ENCODE assay signal across 29 cellular contexts in genomic region chr7:110775046-110775445, GRCh38.
A peak's percentile ranks its signal among the peaks of the same experiment; 100 is the strongest.
DNase-seq lines count a peak whose midpoint lies in the region; ATAC-seq and TF ChIP-seq lines count a peak whose summit lies in the region.
"Had no signal": no experiment of that assay in that cellular context is flagged by ENCODE, and none has a peak within 500 bp of the region (broad histone marks: within the 10 kb centered on the region; RNA-seq: fewer than 3 reads in every experiment).

No MANE protein-coding gene starts in this region.

- 75% methylated on average over 2 of the region's 2 CpGs for WGBS in smooth muscle cell (ENCODE audit: low lambda C conversion rate)

- no peak for ATAC-seq in HG03442 (IDR thresholded peaks at IDR 0.05; ENCODE audit: unreplicated experiment)
- ATAC-seq: activated CD4-positive, CD25-positive, alpha-beta regulatory T cell treated with anti-CD3 and anti-CD28 coated beads, Interleukin-2, amount 50 U/mL, for 24 hours; activated CD8-positive, alpha-beta memory T cell treated with anti-CD3 and anti-CD28 coated beads, Interleukin-2, amount 10 ng/mL, durations not matched to agents 7 days and 5 days; activated naive CD8-positive, alpha-beta T cell treated with anti-CD3 and anti-CD28 coated beads, Interleukin-2, amount 50 U/mL, for 24 hours; activated T-cell treated with anti-CD3 and anti-CD28 coated beads, Interleukin-2, amount 50 U/mL, for 72 hours; GM23338; left ventricle myocardium superior; T-helper 17 cell had no signal

- H3K4me2 ChIP-seq in smooth muscle cell: peak overlapping the region; percentile 1
- H3K4me2 ChIP-seq: GM23338, neural progenitor cell had no signal

- H3K36me3 ChIP-seq in smooth muscle cell (ENCODE audit: low read depth): no peaks in the 10 kb centered on the region
- H3K36me3 ChIP-seq: breast epithelium, neural progenitor cell, right atrium auricular region, stomach, vagina had no signal

- H3K4me3 ChIP-seq in fibroblast of pulmonary artery (replicated peaks; ENCODE audit: low read depth, low read length): no peak overlapping the region
- no peak overlapping the region for H3K4me3 ChIP-seq in smooth muscle cell
- H3K4me3 ChIP-seq: breast epithelium, GM23338, neural progenitor cell, right atrium auricular region, stomach, vagina had no signal

- H3K4me1 ChIP-seq in smooth muscle cell (ENCODE audit: low read depth): no peaks in the 10 kb centered on the region
- H3K4me1 ChIP-seq: breast epithelium, right atrium auricular region, vagina had no signal

- H3K9me3 ChIP-seq in smooth muscle cell (replicated peaks; ENCODE audit: low read depth): no peaks in the 10 kb centered on the region
- H3K9me3 ChIP-seq: breast epithelium, right atrium auricular region, stomach, vagina had no signal

- H2AFZ ChIP-seq in smooth muscle cell (ENCODE audit: low read depth): no peak overlapping the region
- H2AFZ ChIP-seq: GM23338, neural progenitor cell had no signal

- no peak overlapping the region for H3K9ac ChIP-seq in smooth muscle cell (ENCODE audit: low read depth)
- H3K9ac ChIP-seq: neural progenitor cell had no signal

- H3K27ac ChIP-seq in smooth muscle cell (ENCODE audit: low read depth): no peak overlapping the region
- H3K27ac ChIP-seq: breast epithelium, neural progenitor cell, right atrium auricular region, stomach, vagina had no signal

- H3K79me2 ChIP-seq in smooth muscle cell (ENCODE audit: low read depth): no peaks in the 10 kb centered on the region

- H3F3A ChIP-seq in smooth muscle cell (ENCODE audit: low read depth): no peaks in the 10 kb centered on the region

- TF ChIP-seq CTCF in fibroblast of pulmonary artery (IDR thresholded peaks at IDR 0.05; ENCODE audit: low read length, missing control alignments): no peak
- TF ChIP-seq CTCF in smooth muscle cell (IDR thresholded peaks at IDR 0.05; ENCODE audit: borderline replicate concordance, insufficient read depth, poor library complexity, severe bottlenecking): no peak

- H4K20me1 ChIP-seq in smooth muscle cell (ENCODE audit: low read depth): no peaks in the 10 kb centered on the region

- DNase-seq in HCEC 1CT (peak; percentile 30), amniotic stem cell (lab: John Stamatoyannopoulos, UW) (peak; percentile 11), fibroblast of pulmonary artery (ENCODE audit: low read depth) (peak; percentile 3), smooth muscle cell (lab: John Stamatoyannopoulos, UW; ENCODE audit: unreplicated experiment) (no peak), NCI-H510A (lab: John Stamatoyannopoulos, UW) (no peak)
- DNase-seq in stimulated activated naive CD4-positive, alpha-beta T cell (lab: John Stamatoyannopoulos, UW): no peak
- DNase-seq: activated CD4-positive, alpha-beta T cell treated with anti-CD3 and anti-CD28 coated beads, Interleukin-2, amount 50 U/mL, for 4 hours; activated CD8-positive, alpha-beta memory T cell treated with anti-CD3 and anti-CD28 coated beads, Interleukin-2, amount 10 ng/mL, durations not matched to agents 7 days and 5 days; activated naive CD8-positive, alpha-beta T cell treated with anti-CD3 and anti-CD28 coated beads, Interleukin-2, amount 50 U/mL, for 24 hours; activated T-cell treated with anti-CD3 and anti-CD28 coated beads, Interleukin-2, amount 50 U/mL, for 72 hours; C1 segment of cervical spinal cord; GF-D8; islet precursor cell; KBM-7; left ventricle myocardium superior; NCI-H1105; NCI-H2029; Right ventricle myocardium superior; stimulated activated CD4-positive, alpha-beta T cell treated with anti-CD3 and anti-CD28 coated beads, Interleukin-1b, Interleukin-23, amount 100 ng/mL, for 48 hours; stimulated activated CD8-positive, alpha-beta memory T cell treated with anti-CD3 and anti-CD28 coated beads, Interleukin-4, amount 100 ng/mL, for 48 hours; stomach; T-helper 17 cell had no signal

- no peaks in the 10 kb centered on the region for H3K27me3 ChIP-seq in smooth muscle cell (ENCODE audit: low read depth)
- H3K27me3 ChIP-seq: breast epithelium, neural progenitor cell, right atrium auricular region, stomach, vagina had no signal

Comparison
In these comparisons a context has a peak if more than half of its experiments do, and no peak if none do; other contexts are left out.
1. DNase-seq: peak in HCEC 1CT (single experiment), amniotic stem cell (single experiment) and fibroblast of pulmonary artery (single experiment); none in smooth muscle cell (single experiment), stimulated activated naive CD4-positive, alpha-beta T cell (0 of 6) and NCI-H510A (single experiment).